ENCODE assay signal across 8 cellular contexts in the genomic region with DNA sequence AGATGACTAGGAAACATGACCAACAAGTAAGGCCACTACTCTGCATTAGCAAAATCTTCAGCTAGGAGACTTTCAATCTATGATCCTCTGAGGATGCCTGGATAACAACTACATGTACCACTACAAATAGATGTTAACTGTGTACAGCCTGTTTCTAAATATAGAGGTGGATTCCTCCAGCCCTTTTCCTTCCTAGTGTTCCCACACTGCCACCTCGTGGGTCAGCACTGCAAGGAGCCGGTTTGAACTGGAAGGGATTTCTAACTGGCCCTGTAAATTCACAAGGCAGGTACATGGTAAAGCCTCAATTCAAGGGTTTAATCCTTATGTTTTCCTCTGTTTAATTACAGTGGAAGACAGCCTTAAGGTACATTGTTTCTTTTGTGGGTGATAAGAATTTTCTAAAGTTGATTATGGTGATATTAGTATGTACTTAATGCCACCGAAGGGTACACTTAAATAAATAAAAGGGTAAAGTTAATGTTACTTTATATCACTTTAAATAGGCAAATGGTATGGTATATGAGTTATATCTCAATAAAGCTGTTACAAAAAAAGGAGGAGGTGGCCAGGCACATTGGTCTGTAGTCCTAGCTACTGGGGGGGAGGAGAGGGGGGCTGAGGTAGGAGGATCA. TPM values are rescaled to one million over a fixed set of nuclear protein-coding genes. Genes with fewer than 3 reads are reported as not detected.
DNase-seq lines count a peak whose midpoint lies in the region; ATAC-seq and TF ChIP-seq lines count a peak whose summit lies in the region.

No MANE protein-coding gene starts in this region.

- no peak overlapping the region for H3K4me3 Mint-ChIP-seq in progenitor cell of endocrine pancreas (ENCODE audit: low read depth)

- H3K36me3 Mint-ChIP-seq in activated naive CD4-positive, alpha-beta T cell treated with anti-CD3 and anti-CD28 coated beads, Interleukin-2, amount 50 U/mL, for 72 hours, result no peaks in the 10 kb centered on the region
- H3K36me3 Mint-ChIP-seq in progenitor cell of endocrine pancreas (ENCODE audit: insufficient read depth), result no peaks in the 10 kb centered on the region

- H3K9me3 Mint-ChIP-seq in activated naive CD4-positive, alpha-beta T cell treated with anti-CD3 and anti-CD28 coated beads, Interleukin-2, amount 50 U/mL, for 72 hours, result no peaks in the 10 kb centered on the region
- H3K9me3 Mint-ChIP-seq in progenitor cell of endocrine pancreas (ENCODE audit: low read depth), result no peaks in the 10 kb centered on the region

- intact Hi-C loops in Right ventricle myocardium superior (cut with DNase I), result loop anchor here (10.0 kb wide), 2 partner anchors 478 to 1338 kb away; partner anchors contain the start of gene KIF26B

- peak; percentile 61 to 62 for ATAC-seq in activated naive CD4-positive, alpha-beta T cell treated with anti-CD3 and anti-CD28 coated beads, Interleukin-2, amount 50 U/mL, for 72 hours
- peak; percentile 92 for ATAC-seq in Right ventricle myocardium superior (ENCODE audit: poor library complexity)
- ATAC-seq in GM19455 (IDR thresholded peaks at IDR 0.05; ENCODE audit: unreplicated experiment), result no peak
- no peak for ATAC-seq in GM21619 (IDR thresholded peaks at IDR 0.05; ENCODE audit: unreplicated experiment)

- peak; percentile 74 for DNase-seq in EL
- DNase-seq in HT1080 (ENCODE audit: low read depth), result peak; percentile 64
- peak; percentile 15 to 33 for DNase-seq in NOMO-1 (lab: John Stamatoyannopoulos, UW; ENCODE audit: unreplicated experiment in 2 of 2)
- peak in 1 of 2 donors; percentile 53 for DNase-seq in activated naive CD4-positive, alpha-beta T cell treated with anti-CD3 and anti-CD28 coated beads, Interleukin-2, amount 50 U/mL, for 72 hours (ENCODE audit: low spot score in 2 of 2)
- DNase-seq in Right ventricle myocardium superior, result peak; percentile 74
- peak; percentile 37 for DNase-seq in progenitor cell of endocrine pancreas (ENCODE audit: low spot score, unreplicated experiment)

- peak; percentile 80 for TF ChIP-seq CTCF in progenitor cell of endocrine pancreas (IDR thresholded peaks at IDR 0.05; ENCODE audit: unreplicated experiment)

- H3K27me3 Mint-ChIP-seq in progenitor cell of endocrine pancreas, result no peaks in the 10 kb centered on the region

- H3K27ac Mint-ChIP-seq in activated naive CD4-positive, alpha-beta T cell treated with anti-CD3 and anti-CD28 coated beads, Interleukin-2, amount 50 U/mL, for 72 hours, result no peak overlapping the region
- no peak overlapping the region for H3K27ac Mint-ChIP-seq in progenitor cell of endocrine pancreas

- H3K4me1 Mint-ChIP-seq in progenitor cell of endocrine pancreas (ENCODE audit: low read depth), result no peaks in the 10 kb centered on the region

RNA-seq across cellular contexts. Expression of gene SMYD3, which starts 14.4 kb away (rescaled TPM):
- total RNA-seq in HT1080 (2014; rRNA removed; shearing (Covaris generic)), result 18.1 and 18.7 TPM in 2 replicates
- polyA plus RNA-seq in HT1080 (2015; cell fraction: cytosol; rRNA removed), result 19.5 and 20.8 TPM in 2 replicates
- 16.0 and 16.6 TPM in 2 replicates for polyA plus RNA-seq in HT1080 (2015; cell fraction: nucleus; rRNA removed)
- total RNA-seq in activated naive CD4-positive, alpha-beta T cell treated with anti-CD3 and anti-CD28 coated beads, Interleukin-2, amount 50 U/mL, for 72 hours, result 10 to 100 TPM; 18.5 to 30.1 TPM
- 9.4 TPM for total RNA-seq in Right ventricle myocardium superior
- 31.9 and 36.5 TPM in 2 replicates for total RNA-seq in progenitor cell of endocrine pancreas

Comparison
In these comparisons a context has a peak if more than half of its experiments do, and no peak if none do; other contexts are left out.
1. ATAC-seq: peak in activated naive CD4-positive, alpha-beta T cell treated with anti-CD3 and anti-CD28 coated beads, Interleukin-2, amount 50 U/mL, for 72 hours (2 of 2) and Right ventricle myocardium superior (single experiment); none in GM19455 (single experiment) and GM21619 (single experiment).